In genomic region chr7:116395125-116395791, GRCh38 we compare ENCODE assay signal across 10 cellular contexts.
DNase-seq lines count a peak whose midpoint lies in the region; ATAC-seq and TF ChIP-seq lines count a peak whose summit lies in the region.
"Had no signal": no experiment of that assay in that cellular context is flagged by ENCODE, and none has a peak within 500 bp of the region (broad histone marks: within the 10 kb centered on the region; RNA-seq: fewer than 3 reads in every experiment).

No MANE protein-coding gene starts in this region.

- no peaks in the 10 kb centered on the region for H3K79me1 ChIP-seq in mesenchymal stem cell (replicated peaks; ENCODE audit: low read length, poor library complexity, severe bottlenecking)

- TF ChIP-seq CTCF in AG10803 (conservative IDR thresholded peaks at IDR 0.05; ENCODE audit: low read length) (no peak), choroid plexus epithelial cell (conservative IDR thresholded peaks at IDR 0.05; ENCODE audit: low read depth, low read length) (no peak), suprapubic skin (IDR thresholded peaks at IDR 0.05) (no peak), prostate gland (IDR thresholded peaks at IDR 0.05) (no peak)

- 5% methylated on average over 1 of the region's 3 CpGs for WGBS in mesenchymal stem cell
- 45% methylated on average over 3 of the region's 3 CpGs for WGBS in suprapubic skin
- 44% methylated on average over 3 of the region's 3 CpGs for WGBS in prostate gland

- no peak overlapping the region for H4K91ac ChIP-seq in mesenchymal stem cell (ENCODE audit: low read length)

- DNase-seq in AG10803 (ENCODE audit: low read depth) (peak; percentile 90), LHCN-M2 (ENCODE audit: low read depth) (peak; percentile 96), choroid plexus epithelial cell (ENCODE audit: low read depth) (peak; percentile 92), mesenchymal stem cell (peak; percentile 84), suprapubic skin (ENCODE audit: low spot score in 2 of 2) (no peak), NCI-H2227 treated with DMSO at 0.1 percent for 48 hours (lab: John Stamatoyannopoulos, UW) (no peak), prostate gland (ENCODE audit: low spot score) (no peak)
- DNase-seq: GDM1, MM.1S had no signal

- H3K9me3 ChIP-seq in mesenchymal stem cell (ENCODE audit: control insufficient read depth, low read length) (peaks cover 3% of the 10 kb centered on the region), suprapubic skin (no peaks in the 10 kb centered on the region), prostate gland (no peaks in the 10 kb centered on the region)

- H3K4ac ChIP-seq in mesenchymal stem cell (ENCODE audit: low read depth in 1 of 2, low read length in 2 of 2) = no peak overlapping the region

- H3K4me3 ChIP-seq in AG10803 (ENCODE audit: low read length) = no peak overlapping the region
- no peak overlapping the region for H3K4me3 ChIP-seq in choroid plexus epithelial cell (ENCODE audit: low read depth, low read length)
- no peak overlapping the region for H3K4me3 ChIP-seq in mesenchymal stem cell (ENCODE audit: insufficient read depth in 1 of 2, low read depth in 1 of 2, low read length in 2 of 2)
- H3K4me3 ChIP-seq in suprapubic skin = no peak overlapping the region
- no peak overlapping the region for H3K4me3 ChIP-seq in prostate gland

- TF ChIP-seq POLR2A in suprapubic skin (IDR thresholded peaks at IDR 0.05) = no peak
- no peak for TF ChIP-seq POLR2A in prostate gland (IDR thresholded peaks at IDR 0.05)

- no peak overlapping the region for H2AK5ac ChIP-seq in mesenchymal stem cell (ENCODE audit: low read length, severe bottlenecking)

- H2AFZ ChIP-seq in mesenchymal stem cell (ENCODE audit: low read depth, low read length) = no peak overlapping the region

- intact Hi-C loops in prostate gland (cut with DNase I) = loop anchor here (10.0 kb wide), 1 partner anchor 120 kb away; no protein-coding TSS in a partner anchor

- ATAC-seq in activated CD4-positive, CD25-positive, alpha-beta regulatory T cell treated with anti-CD3 and anti-CD28 coated beads, Interleukin-2, amount 50 U/mL, for 24 hours = no peak

- H3K14ac ChIP-seq in mesenchymal stem cell (ENCODE audit: low read length in 2 of 2) = no peak overlapping the region

- H2BK15ac ChIP-seq in mesenchymal stem cell (ENCODE audit: low read depth, poor library complexity, severe bottlenecking) = no peak overlapping the region

- H3K9ac ChIP-seq in mesenchymal stem cell (ENCODE audit: low read length) = peak overlapping the region; percentile 75

- no peak overlapping the region for H2BK120ac ChIP-seq in mesenchymal stem cell (ENCODE audit: low read depth, low read length)

- H3K36me3 ChIP-seq in mesenchymal stem cell (ENCODE audit: control insufficient read depth in 1 of 2, insufficient read depth in 2 of 2, low read depth in 1 of 2, low read length in 2 of 2) (no peaks in the 10 kb centered on the region), suprapubic skin (no peaks in the 10 kb centered on the region), prostate gland (no peaks in the 10 kb centered on the region)

- no peak overlapping the region for H2BK5ac ChIP-seq in mesenchymal stem cell (ENCODE audit: low read depth, low read length, poor library complexity, severe bottlenecking)

- no peak for TF ChIP-seq EP300 in suprapubic skin (IDR thresholded peaks at IDR 0.05)

- H3K4me2 ChIP-seq in mesenchymal stem cell (ENCODE audit: low read length, poor library complexity, severe bottlenecking) = no peak overlapping the region

- H3K4me1 ChIP-seq in mesenchymal stem cell (ENCODE audit: control insufficient read depth, insufficient read depth, low read depth, low read length) (peaks cover 2% of the 10 kb centered on the region), suprapubic skin (peaks cover 8% of the 10 kb centered on the region), prostate gland (replicated peaks) (no peaks in the 10 kb centered on the region)

- peak overlapping the region in 1 of 2 experiments; percentile 71 for H3K18ac ChIP-seq in mesenchymal stem cell (ENCODE audit: low read depth in 1 of 2, low read length in 2 of 2)

- no peak overlapping the region for H4K8ac ChIP-seq in mesenchymal stem cell (ENCODE audit: low read length)

- no peaks in the 10 kb centered on the region for H3K27me3 ChIP-seq in mesenchymal stem cell (ENCODE audit: control insufficient read depth in 1 of 2, insufficient read depth in 1 of 2, low read length in 2 of 2)
- H3K27me3 ChIP-seq in suprapubic skin = no peaks in the 10 kb centered on the region
- no peaks in the 10 kb centered on the region for H3K27me3 ChIP-seq in prostate gland (replicated peaks; ENCODE audit: insufficient read depth)

- peak overlapping the region in 1 of 2 experiments; percentile 79 for H2BK12ac ChIP-seq in mesenchymal stem cell (ENCODE audit: low read length in 2 of 2)

- peak overlapping the region; percentile 80 for H3K27ac ChIP-seq in mesenchymal stem cell (ENCODE audit: low read length, poor library complexity, severe bottlenecking)
- no peak overlapping the region for H3K27ac ChIP-seq in suprapubic skin
- H3K27ac ChIP-seq in prostate gland = no peak overlapping the region

- H3K23ac ChIP-seq in mesenchymal stem cell (ENCODE audit: low read length in 2 of 2) = no peak overlapping the region

Comparison
In these comparisons a context has a peak if more than half of its experiments do, and no peak if none do; other contexts are left out.
1. DNase-seq: peak in AG10803 (single experiment), LHCN-M2 (single experiment), choroid plexus epithelial cell (single experiment) and mesenchymal stem cell (single experiment); none in suprapubic skin (0 of 2), NCI-H2227 treated with DMSO at 0.1 percent for 48 hours (single experiment) and prostate gland (single experiment).